1 cellular context compared by ENCODE assay signal in the genomic region with DNA sequence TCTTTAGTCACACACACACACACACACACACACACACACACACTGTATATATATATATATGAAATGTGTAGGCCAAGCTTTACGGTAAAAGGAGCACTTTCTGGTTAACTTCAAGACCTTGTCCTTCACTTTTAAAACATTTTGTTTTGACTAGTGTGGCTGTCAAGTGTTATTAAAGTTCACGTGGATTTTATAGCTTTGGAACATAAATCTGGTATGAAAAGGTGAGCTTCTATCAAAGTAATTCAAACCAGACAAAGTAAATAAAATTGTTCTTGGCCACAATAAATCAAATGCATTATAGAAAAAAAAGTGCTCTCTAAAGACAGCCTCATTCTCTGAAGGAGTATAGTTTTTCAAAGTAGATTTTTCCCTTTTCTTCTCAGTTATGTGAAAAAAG.
TF ChIP-seq lines count a peak whose summit lies in the region.

No MANE protein-coding gene starts in this region.

TF ChIP-seq in HEK293, 187 proteins besides CTCF, POLR2A, EP300 and RAD21 (continued from another document):
- TF ChIP-seq, protein P1, sequence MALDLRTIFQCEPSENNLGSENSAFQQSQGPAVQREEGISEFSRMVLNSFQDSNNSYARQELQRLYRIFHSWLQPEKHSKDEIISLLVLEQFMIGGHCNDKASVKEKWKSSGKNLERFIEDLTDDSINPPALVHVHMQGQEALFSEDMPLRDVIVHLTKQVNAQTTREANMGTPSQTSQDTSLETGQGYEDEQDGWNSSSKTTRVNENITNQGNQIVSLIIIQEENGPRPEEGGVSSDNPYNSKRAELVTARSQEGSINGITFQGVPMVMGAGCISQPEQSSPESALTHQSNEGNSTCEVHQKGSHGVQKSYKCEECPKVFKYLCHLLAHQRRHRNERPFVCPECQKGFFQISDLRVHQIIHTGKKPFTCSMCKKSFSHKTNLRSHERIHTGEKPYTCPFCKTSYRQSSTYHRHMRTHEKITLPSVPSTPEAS (tag by site-specific recombination; IDR thresholded peaks at IDR 0.05), result peak; percentile 41; the same call in 1 of the 2 replicates
- TF ChIP-seq, protein P2, sequence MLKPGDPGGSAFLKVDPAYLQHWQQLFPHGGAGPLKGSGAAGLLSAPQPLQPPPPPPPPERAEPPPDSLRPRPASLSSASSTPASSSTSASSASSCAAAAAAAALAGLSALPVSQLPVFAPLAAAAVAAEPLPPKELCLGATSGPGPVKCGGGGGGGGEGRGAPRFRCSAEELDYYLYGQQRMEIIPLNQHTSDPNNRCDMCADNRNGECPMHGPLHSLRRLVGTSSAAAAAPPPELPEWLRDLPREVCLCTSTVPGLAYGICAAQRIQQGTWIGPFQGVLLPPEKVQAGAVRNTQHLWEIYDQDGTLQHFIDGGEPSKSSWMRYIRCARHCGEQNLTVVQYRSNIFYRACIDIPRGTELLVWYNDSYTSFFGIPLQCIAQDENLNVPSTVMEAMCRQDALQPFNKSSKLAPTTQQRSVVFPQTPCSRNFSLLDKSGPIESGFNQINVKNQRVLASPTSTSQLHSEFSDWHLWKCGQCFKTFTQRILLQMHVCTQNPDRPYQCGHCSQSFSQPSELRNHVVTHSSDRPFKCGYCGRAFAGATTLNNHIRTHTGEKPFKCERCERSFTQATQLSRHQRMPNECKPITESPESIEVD (tag by site-specific recombination; IDR thresholded peaks at IDR 0.05), result peak; percentile 31; the same call in 1 of the 2 replicates
- TF ChIP-seq ZNF274 (IDR thresholded peaks at IDR 0.05; ENCODE audit: low read length) (no peak), ZNF274 (tag by site-specific recombination; IDR thresholded peaks at IDR 0.05; ENCODE audit: borderline replicate concordance) (no peak), ZSCAN23 (tag by site-specific recombination; IDR thresholded peaks at IDR 0.05) (no peak), PRDM1 (tag by site-specific recombination; IDR thresholded peaks at IDR 0.05) (no peak)
